In genomic region chr1:92483442-92484170, GRCh38 we compare ENCODE assay signal across 8 cellular contexts. TPM values are rescaled to one million over a fixed set of nuclear protein-coding genes. Genes with fewer than 3 reads are reported as not detected.
DNase-seq lines count a peak whose midpoint lies in the region; ATAC-seq lines count a peak whose summit lies in the region.

No MANE protein-coding gene starts in this region.

- ATAC-seq in CD4-positive, CD25-positive, alpha-beta regulatory T cell (ENCODE audit: low read depth in 2 of 2) = no peak
- ATAC-seq in GM19351 (IDR thresholded peaks at IDR 0.05; ENCODE audit: unreplicated experiment) = no peak
- no peak for ATAC-seq in GM18868 (IDR thresholded peaks at IDR 0.05; ENCODE audit: unreplicated experiment)

- peak; percentile 28 to 52 (median 31) for DNase-seq in CD4-positive, CD25-positive, alpha-beta regulatory T cell
- DNase-seq in H7 = peak; percentile 78
- DNase-seq in RKO (ENCODE audit: low spot score) = peak; percentile 54
- DNase-seq in activated naive CD4-positive, alpha-beta T cell treated with anti-CD3 and anti-CD28 coated beads, Interleukin-2, amount 10 ng/mL, durations not matched to agents 7 days and 5 days = peak; percentile 73
- no peak for DNase-seq in mesenchymal stem cell
- peak in 5 of 6 experiments; percentile 8 to 49 (median 30) for DNase-seq in stimulated activated naive CD4-positive, alpha-beta T cell (lab: John Stamatoyannopoulos, UW)

- H3K9ac ChIP-seq in mesenchymal stem cell (ENCODE audit: low read length) = no peak overlapping the region

- peak overlapping the region in 1 of 2 experiments; percentile 77 for H3K23ac ChIP-seq in mesenchymal stem cell (ENCODE audit: low read length in 2 of 2)

- H3K27me3 Mint-ChIP-seq in CD4-positive, CD25-positive, alpha-beta regulatory T cell = peaks cover 41% of the 10 kb centered on the region
- peaks cover 5% of the 10 kb centered on the region for H3K27me3 Mint-ChIP-seq in activated naive CD4-positive, alpha-beta T cell treated with anti-CD3 and anti-CD28 coated beads, Interleukin-2, amount 10 ng/mL, durations not matched to agents 7 days and 5 days

- no peak overlapping the region for H2AFZ ChIP-seq in mesenchymal stem cell (ENCODE audit: low read depth, low read length)

- no peak overlapping the region for H3K18ac ChIP-seq in mesenchymal stem cell (ENCODE audit: low read depth in 1 of 2, low read length in 2 of 2)

- no peaks in the 10 kb centered on the region for H3K36me3 ChIP-seq in CD4-positive, CD25-positive, alpha-beta regulatory T cell (ENCODE audit: control insufficient read depth, insufficient read depth, low read length)
- no peaks in the 10 kb centered on the region for H3K36me3 ChIP-seq in H7 (replicated peaks; ENCODE audit: control insufficient read depth, insufficient read depth, low read length)
- H3K36me3 ChIP-seq in mesenchymal stem cell (ENCODE audit: control insufficient read depth in 1 of 2, insufficient read depth in 2 of 2, low read depth in 1 of 2, low read length in 2 of 2) = peaks cover 0 to 4% of the 10 kb centered on the region in 2 experiments

- no peak overlapping the region for H3K4ac ChIP-seq in mesenchymal stem cell (ENCODE audit: low read depth in 1 of 2, low read length in 2 of 2)

- peak overlapping the region; percentile 64 for H4K91ac ChIP-seq in mesenchymal stem cell (ENCODE audit: low read length)

- H3K4me3 ChIP-seq in CD4-positive, CD25-positive, alpha-beta regulatory T cell (ENCODE audit: low read depth, low read length) = peak overlapping the region; percentile 71
- peak overlapping the region; percentile 45 for H3K4me3 ChIP-seq in H7 (ENCODE audit: insufficient read depth, low read depth, low read length)
- no peak overlapping the region for H3K4me3 ChIP-seq in mesenchymal stem cell (ENCODE audit: insufficient read depth in 1 of 2, low read depth in 1 of 2, low read length in 2 of 2)

- H3K36me3 Mint-ChIP-seq in CD4-positive, CD25-positive, alpha-beta regulatory T cell = peaks cover 12% of the 10 kb centered on the region
- peaks cover 45% of the 10 kb centered on the region for H3K36me3 Mint-ChIP-seq in activated naive CD4-positive, alpha-beta T cell treated with anti-CD3 and anti-CD28 coated beads, Interleukin-2, amount 10 ng/mL, durations not matched to agents 7 days and 5 days

- CTCF ChIA-PET in activated naive CD4-positive, alpha-beta T cell treated with anti-CD3 and anti-CD28 coated beads, Interleukin-2, amount 10 ng/mL, durations not matched to agents 7 days and 5 days (lab: Charles Lee) = interaction anchor here (1.5 to 5.8 kb wide), 7 partner anchors 9 to 174 kb away, joined by 3 to 52 read pairs (median 24); no protein-coding TSS in a partner anchor

- no peak overlapping the region for H2BK120ac ChIP-seq in mesenchymal stem cell (ENCODE audit: low read depth, low read length)

- no peak overlapping the region for H4K8ac ChIP-seq in mesenchymal stem cell (ENCODE audit: low read length)

- H3K9me3 Mint-ChIP-seq in CD4-positive, CD25-positive, alpha-beta regulatory T cell = peaks cover 0 to 4% (median 0%) of the 10 kb centered on the region in 7 donors
- no peaks in the 10 kb centered on the region for H3K9me3 Mint-ChIP-seq in activated naive CD4-positive, alpha-beta T cell treated with anti-CD3 and anti-CD28 coated beads, Interleukin-2, amount 10 ng/mL, durations not matched to agents 7 days and 5 days

- H2BK15ac ChIP-seq in mesenchymal stem cell (ENCODE audit: low read depth, poor library complexity, severe bottlenecking) = no peak overlapping the region

- no peak overlapping the region for H2BK12ac ChIP-seq in mesenchymal stem cell (ENCODE audit: low read length in 2 of 2)

- no peak overlapping the region for H3K4me2 ChIP-seq in mesenchymal stem cell (ENCODE audit: low read length, poor library complexity, severe bottlenecking)

- H2AK5ac ChIP-seq in mesenchymal stem cell (ENCODE audit: low read length, severe bottlenecking) = no peak overlapping the region

- no peaks in the 10 kb centered on the region for H3K27me3 ChIP-seq in CD4-positive, CD25-positive, alpha-beta regulatory T cell (ENCODE audit: control insufficient read depth, insufficient read depth, low read length)
- peaks cover 100% of the 10 kb centered on the region for H3K27me3 ChIP-seq in H7 (ENCODE audit: control insufficient read depth, insufficient read depth, low read length)
- H3K27me3 ChIP-seq in mesenchymal stem cell (ENCODE audit: control insufficient read depth in 1 of 2, insufficient read depth in 1 of 2, low read length in 2 of 2) = peaks cover 85 to 97% of the 10 kb centered on the region in 2 experiments

- peak overlapping the region; percentile 63 to 93 (median 92) for H3K27ac Mint-ChIP-seq in CD4-positive, CD25-positive, alpha-beta regulatory T cell
- H3K27ac Mint-ChIP-seq in activated naive CD4-positive, alpha-beta T cell treated with anti-CD3 and anti-CD28 coated beads, Interleukin-2, amount 10 ng/mL, durations not matched to agents 7 days and 5 days = peak overlapping the region; percentile 94

- peak overlapping the region; percentile 93 to 99 (median 97) for H3K4me3 Mint-ChIP-seq in CD4-positive, CD25-positive, alpha-beta regulatory T cell
- H3K4me3 Mint-ChIP-seq in activated naive CD4-positive, alpha-beta T cell treated with anti-CD3 and anti-CD28 coated beads, Interleukin-2, amount 10 ng/mL, durations not matched to agents 7 days and 5 days = peak overlapping the region; percentile 86

- no peak overlapping the region for H2BK5ac ChIP-seq in mesenchymal stem cell (ENCODE audit: low read depth, low read length, poor library complexity, severe bottlenecking)

- peaks cover 57% of the 10 kb centered on the region for H3K4me1 ChIP-seq in CD4-positive, CD25-positive, alpha-beta regulatory T cell (ENCODE audit: control insufficient read depth, insufficient read depth, low read length, poor library complexity, severe bottlenecking)
- H3K4me1 ChIP-seq in mesenchymal stem cell (ENCODE audit: control insufficient read depth, insufficient read depth, low read depth, low read length) = peaks cover 61% of the 10 kb centered on the region

- H3K79me1 ChIP-seq in mesenchymal stem cell (replicated peaks; ENCODE audit: low read length, poor library complexity, severe bottlenecking) = no peaks in the 10 kb centered on the region

- no peaks in the 10 kb centered on the region for H3K9me3 ChIP-seq in CD4-positive, CD25-positive, alpha-beta regulatory T cell (ENCODE audit: control insufficient read depth in 2 of 2, low read length in 2 of 2)
- H3K9me3 ChIP-seq in mesenchymal stem cell (ENCODE audit: control insufficient read depth, low read length) = no peaks in the 10 kb centered on the region

- WGBS in mesenchymal stem cell = under 1% methylated on average over 42 of the region's 50 CpGs

- H3K14ac ChIP-seq in mesenchymal stem cell (ENCODE audit: low read length in 2 of 2) = no peak overlapping the region

- peak overlapping the region; percentile 55 for H3K27ac ChIP-seq in CD4-positive, CD25-positive, alpha-beta regulatory T cell (ENCODE audit: insufficient read depth, low read length, poor library complexity, severe bottlenecking)
- H3K27ac ChIP-seq in mesenchymal stem cell (ENCODE audit: low read length, poor library complexity, severe bottlenecking) = no peak overlapping the region

- H3K4me1 Mint-ChIP-seq in CD4-positive, CD25-positive, alpha-beta regulatory T cell = peaks cover 8 to 54% (median 18%) of the 10 kb centered on the region in 4 donors
- peaks cover 49% of the 10 kb centered on the region for H3K4me1 Mint-ChIP-seq in activated naive CD4-positive, alpha-beta T cell treated with anti-CD3 and anti-CD28 coated beads, Interleukin-2, amount 10 ng/mL, durations not matched to agents 7 days and 5 days

RNA-seq across cellular contexts. Expression of gene GFI1, which starts 3.1 kb away (rescaled TPM):
- 3.0 TPM for total RNA-seq in CD4-positive, CD25-positive, alpha-beta regulatory T cell
- 10 to 100 TPM in 1 of 4 donors, 1 to 10 TPM in 3; 3.6 to 11.5 (median 6.9) TPM for polyA plus RNA-seq in CD4-positive, CD25-positive, alpha-beta regulatory T cell
- total RNA-seq in H7 (2014; rRNA removed; shearing (Covaris generic)) = 0.11 and 0.48 TPM in 2 replicates
- 0.10 TPM for polyA plus RNA-seq in mesenchymal stem cell (2013, experiment 1 of 2)
- 0.05 TPM for polyA plus RNA-seq in mesenchymal stem cell (2013, experiment 2 of 2)

Comparison
In these comparisons a context has a peak if more than half of its experiments do, and no peak if none do; other contexts are left out.
1. H3K4me3 ChIP-seq: peak in CD4-positive, CD25-positive, alpha-beta regulatory T cell (single experiment) and H7 (single experiment); none in mesenchymal stem cell (0 of 2).